ENCODE assay signal across 23 cellular contexts in the genomic region with DNA sequence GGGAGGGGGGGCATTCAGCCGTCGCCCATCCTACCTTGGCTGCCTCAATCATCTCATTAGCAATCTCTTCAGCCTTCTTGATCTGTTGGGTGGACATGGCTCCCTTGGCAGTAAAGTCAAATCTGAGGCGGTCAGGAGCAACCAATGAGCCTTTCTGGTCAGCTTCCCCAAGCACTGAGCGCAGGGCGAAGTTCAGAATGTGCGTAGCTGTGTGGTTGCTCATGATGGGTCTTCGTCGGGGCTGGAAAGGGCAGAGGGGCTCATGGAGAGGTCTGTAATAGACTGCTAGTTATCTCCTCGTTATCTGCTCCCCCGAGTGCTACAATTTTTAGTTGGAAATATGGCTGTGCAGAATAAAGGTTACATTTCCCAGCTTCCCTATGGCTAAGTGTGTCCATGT.
"Had no signal": no experiment of that assay in that cellular context is flagged by ENCODE, and none has a peak within 500 bp of the region (broad histone marks: within the 10 kb centered on the region; RNA-seq: fewer than 3 reads in every experiment).

No MANE protein-coding gene starts in this region.

- H3K4me1 Mint-ChIP-seq: naive B cell; nephron; stimulated activated memory B cell treated with anti-CD40 and anti-IgM and Interleukin-4, amounts not matched to agents 10 μg/mL and 1 μg/mL and 100 μg/mL, for 72 hours had no signal

- H3K27me3 Mint-ChIP-seq: dendritic cell treated with granulocyte-macrophage colony-stimulating factor and Interleukin-4, amounts not matched to agents 40 ng/mL and 50 ng/mL, for 4 days; naive B cell; stimulated activated memory B cell treated with anti-CD40 and anti-IgM and Interleukin-4, amounts not matched to agents 10 μg/mL and 1 μg/mL and 100 μg/mL, for 72 hours; stimulated activated naive CD8-positive, alpha-beta T cell treated with anti-CD3 and anti-CD28 coated beads, Interleukin-15, Interleukin-2, amounts not matched to agents 100 ng/mL and 50 ng/mL, for 24 hours had no signal

- H3K9me3 ChIP-seq: heart left ventricle, psoas muscle, spleen, testis, tibial nerve had no signal

- H3K4me3 ChIP-seq: heart left ventricle, lung, psoas muscle, spleen, testis, tibial nerve had no signal

- H3K4me3 Mint-ChIP-seq: dendritic cell treated with granulocyte-macrophage colony-stimulating factor and Interleukin-4, amounts not matched to agents 40 ng/mL and 50 ng/mL, for 4 days; naive B cell; nephron; stimulated activated memory B cell treated with anti-CD40 and anti-IgM and Interleukin-4, amounts not matched to agents 10 μg/mL and 1 μg/mL and 100 μg/mL, for 72 hours; stimulated activated naive CD8-positive, alpha-beta T cell treated with anti-CD3 and anti-CD28 coated beads, Interleukin-15, Interleukin-2, amounts not matched to agents 100 ng/mL and 50 ng/mL, for 24 hours had no signal

- ATAC-seq: foreskin keratinocyte; heart left ventricle; left colon; left ventricle myocardium superior; psoas muscle; sciatic nerve; stimulated activated memory B cell treated with anti-CD40 and anti-IgM and Interleukin-4, amounts not matched to agents 10 μg/mL and 1 μg/mL and 100 μg/mL, for 72 hours had no signal

- H3K9me3 Mint-ChIP-seq: dendritic cell treated with granulocyte-macrophage colony-stimulating factor and Interleukin-4, amounts not matched to agents 40 ng/mL and 50 ng/mL, for 4 days; naive B cell; nephron; stimulated activated memory B cell treated with anti-CD40 and anti-IgM and Interleukin-4, amounts not matched to agents 10 μg/mL and 1 μg/mL and 100 μg/mL, for 72 hours; stimulated activated naive CD8-positive, alpha-beta T cell treated with anti-CD3 and anti-CD28 coated beads, Interleukin-15, Interleukin-2, amounts not matched to agents 100 ng/mL and 50 ng/mL, for 24 hours had no signal

- H3K27ac ChIP-seq: foreskin keratinocyte, heart left ventricle, parathyroid adenoma, psoas muscle, spleen, testis, tibial nerve had no signal

- H3K4me1 ChIP-seq: foreskin keratinocyte, parathyroid adenoma, psoas muscle, spleen, testis, tibial nerve had no signal

- H3K27me3 ChIP-seq: foreskin keratinocyte, heart left ventricle, spleen, testis, tibial nerve had no signal

- DNase-seq: erythroblast; foreskin keratinocyte; heart left ventricle; hippocampal formation; left colon; left ventricle myocardium superior; mesenchymal stem cell; naive B cell; psoas muscle; retina; spleen; stimulated activated CD4-positive, alpha-beta T cell treated with anti-CD3 and anti-CD28 coated beads, Interleukin-15, amount 100 ng/mL, for 24 hours; stimulated activated CD4-positive, alpha-beta T cell treated with anti-CD3 and anti-CD28 coated beads, Interleukin-1b, Interleukin-23, amount 100 ng/mL, for 48 hours; stimulated activated CD4-positive, alpha-beta T cell treated with anti-CD3 and anti-CD28 coated beads, Interleukin-4, amount 100 ng/mL, for 24 hours; testis had no signal

- H3K27ac Mint-ChIP-seq: dendritic cell treated with granulocyte-macrophage colony-stimulating factor and Interleukin-4, amounts not matched to agents 40 ng/mL and 50 ng/mL, for 4 days; nephron; stimulated activated naive CD8-positive, alpha-beta T cell treated with anti-CD3 and anti-CD28 coated beads, Interleukin-15, Interleukin-2, amounts not matched to agents 100 ng/mL and 50 ng/mL, for 24 hours had no signal
